12 cellular contexts compared by ENCODE assay signal in genomic region chr1:21910528-21911204, GRCh38. TPM values are rescaled to one million over a fixed set of nuclear protein-coding genes. Genes with fewer than 3 reads are reported as not detected.
DNase-seq lines count a peak whose midpoint lies in the region; ATAC-seq and TF ChIP-seq lines count a peak whose summit lies in the region.
"Had no signal": no experiment of that assay in that cellular context is flagged by ENCODE, and none has a peak within 500 bp of the region (broad histone marks: within the 10 kb centered on the region; RNA-seq: fewer than 3 reads in every experiment).

No MANE protein-coding gene starts in this region.

- 0 out of 22 replicates have a peak, but pooled peaks cover 0 to 10% (median 0%) of the 10 kb centered on the region in 11 experiments for H4K20me1 ChIP-seq in BLaER1 treated with 17β-estradiol and CSF1 and Interleukin-3, amounts not matched to agents 10 nM and 100 nM
- H4K20me1 ChIP-seq in hepatocyte (ENCODE audit: insufficient read depth, poor library complexity, severe bottlenecking), result no peaks in the 10 kb centered on the region

- H3K4me1 ChIP-seq in BLaER1 treated with 17β-estradiol and CSF1 and Interleukin-3, amounts not matched to agents 10 nM and 100 nM, result peaks cover 82 to 100% (median 99%) of the 10 kb centered on the region in 10 experiments
- peaks cover 0 to 77% (median 11%) of the 10 kb centered on the region in 4 donors for H3K4me1 ChIP-seq in Peyer's patch
- peaks cover 39% of the 10 kb centered on the region for H3K4me1 ChIP-seq in hepatocyte (ENCODE audit: insufficient read depth)
- H3K4me1 ChIP-seq in rectal smooth muscle tissue (ENCODE audit: control insufficient read depth, insufficient read depth, low read length), result peaks cover 85% of the 10 kb centered on the region

- H3K9me3 ChIP-seq in BLaER1 treated with 17β-estradiol and CSF1 and Interleukin-3, amounts not matched to agents 10 nM and 100 nM (replicated peaks in 1 of 11), result no peaks in the 10 kb centered on the region
- H3K9me3 ChIP-seq in Peyer's patch (no peaks in the 10 kb centered on the region), hepatocyte (ENCODE audit: low read depth) (no peaks in the 10 kb centered on the region)

- 75% methylated on average over 11 of the region's 11 CpGs for WGBS in hepatocyte (ENCODE audit: low lambda C conversion rate, missing lambda C conversion rate)

- no peaks in the 10 kb centered on the region for H3K36me3 ChIP-seq in BLaER1 treated with 17β-estradiol and CSF1 and Interleukin-3, amounts not matched to agents 10 nM and 100 nM
- no peaks in the 10 kb centered on the region for H3K36me3 ChIP-seq in Peyer's patch
- no peaks in the 10 kb centered on the region for H3K36me3 ChIP-seq in hepatocyte (replicated peaks; ENCODE audit: insufficient read depth, low read depth)
- H3K36me3 ChIP-seq in rectal smooth muscle tissue (ENCODE audit: control insufficient read depth, insufficient read depth, low read length), result no peaks in the 10 kb centered on the region

- 0 out of 20 replicates have a peak overlapping the region, but pooled peaks of 1 of the 10 experiments have one; percentile 27 for H3K4me3 ChIP-seq in BLaER1 treated with 17β-estradiol and CSF1 and Interleukin-3, amounts not matched to agents 10 nM and 100 nM
- H3K4me3 ChIP-seq in Peyer's patch (no peak overlapping the region), hepatocyte (no peak overlapping the region), rectal smooth muscle tissue (ENCODE audit: low read length) (no peak overlapping the region)

- ATAC-seq in GM18909 (IDR thresholded peaks at IDR 0.05; ENCODE audit: poor library complexity, unreplicated experiment), result no peak
- ATAC-seq in HG02571 (IDR thresholded peaks at IDR 0.05; ENCODE audit: unreplicated experiment), result no peak

- H3K9ac ChIP-seq in BLaER1 treated with 17β-estradiol and CSF1 and Interleukin-3, amounts not matched to agents 10 nM and 100 nM, result peak overlapping the region; percentile 71 to 83 (median 77); a peak in 21 of 22 replicates
- no peak overlapping the region for H3K9ac ChIP-seq in rectal smooth muscle tissue (ENCODE audit: low read length)

- H3K4me2 ChIP-seq in BLaER1 treated with 17β-estradiol and CSF1 and Interleukin-3, amounts not matched to agents 10 nM and 100 nM, result peak overlapping the region; percentile 78 to 95 (median 88)
- peak overlapping the region; percentile 47 for H3K4me2 ChIP-seq in hepatocyte

- no peak for TF ChIP-seq POLR2A in Peyer's patch (IDR thresholded peaks at IDR 0.05)

- TF ChIP-seq CTCF in Peyer's patch (IDR thresholded peaks at IDR 0.05) (no peak), hepatocyte (IDR thresholded peaks at IDR 0.05; ENCODE audit: poor library complexity) (no peak)

- H2AFZ ChIP-seq in hepatocyte, result no peak overlapping the region

- H3K79me2 ChIP-seq in hepatocyte, result peaks cover 57% of the 10 kb centered on the region

- DNase-seq in Peyer's patch, result no peak
- no peak for DNase-seq in hepatocyte (ENCODE audit: low spot score)
- DNase-seq in A172 (ENCODE audit: low spot score), result no peak
- no peak for DNase-seq in SIG-M5 treated with dmso at 0.1 percent for 504 hours (lab: John Stamatoyannopoulos, UW; ENCODE audit: unreplicated experiment)
- DNase-seq: activated CD4-positive, alpha-beta memory T cell treated with anti-CD3 and anti-CD28 coated beads, Interleukin-2, amount 10 ng/mL, durations not matched to agents 7 days and 5 days; COR-L47; NCI-H1694 treated with DMSO at 0.1 percent for 48 hours; SIG-M5 had no signal

- no peaks in the 10 kb centered on the region for H3K9me2 ChIP-seq in hepatocyte (replicated peaks; ENCODE audit: insufficient read depth)

- no peaks in the 10 kb centered on the region for H3K27me3 ChIP-seq in BLaER1 treated with 17β-estradiol and CSF1 and Interleukin-3, amounts not matched to agents 10 nM and 100 nM
- H3K27me3 ChIP-seq in Peyer's patch (no peaks in the 10 kb centered on the region), hepatocyte (no peaks in the 10 kb centered on the region), rectal smooth muscle tissue (ENCODE audit: control insufficient read depth, insufficient read depth, low read length) (no peaks in the 10 kb centered on the region)

- peak overlapping the region; percentile 69 to 93 (median 89) for H3K27ac ChIP-seq in BLaER1 treated with 17β-estradiol and CSF1 and Interleukin-3, amounts not matched to agents 10 nM and 100 nM
- H3K27ac ChIP-seq in Peyer's patch (peak overlapping the region; percentile 56 to 88 (median 76)), hepatocyte (peak overlapping the region; percentile 74), rectal smooth muscle tissue (ENCODE audit: low read depth, low read length) (peak overlapping the region; percentile 96)

RNA-seq across cellular contexts. Expression of gene HSPG2, which starts 26.4 kb away (rescaled TPM):
- total RNA-seq in Peyer's patch (100 to 1,000 TPM in 3 of 4 donors, 10 to 100 TPM in 1; 68.7 to 199 (median 122) TPM), hepatocyte (38.3 and 72.4 TPM in 2 replicates)
- polyA plus RNA-seq in hepatocyte, result 81.2 and 91.2 TPM in 2 replicates
- 17.9 and 18.3 TPM in 2 replicates for total RNA-seq in A172 (2014; rRNA removed; shearing (Covaris generic))
